8 cellular contexts compared by ENCODE assay signal in genomic region chr18:12990128-12990485, GRCh38. TPM values are rescaled to one million over a fixed set of nuclear protein-coding genes. Genes with fewer than 3 reads are reported as not detected.
DNase-seq lines count a peak whose midpoint lies in the region; ATAC-seq and TF ChIP-seq lines count a peak whose summit lies in the region.

No MANE protein-coding gene starts in this region.

- CTCF ChIA-PET in activated B cell treated with CpG ODN at 0.5 μM for 24 hours (lab: Charles Lee) = interaction anchor here (2.2 kb wide), 1 partner anchor 169 kb away, joined by 9 read pairs; no protein-coding TSS in a partner anchor

- H3K4me1 Mint-ChIP-seq in activated B cell treated with CpG ODN at 0.5 μM for 24 hours = peaks cover 32% of the 10 kb centered on the region
- H3K4me1 Mint-ChIP-seq in stimulated activated effector memory CD8-positive, alpha-beta T cell treated with anti-CD3 and anti-CD28 coated beads, Interleukin-12 subunit alpha, Interleukin-12 subunit beta, amount 100 ng/mL, for 72 hours = peaks cover 43% of the 10 kb centered on the region

- intact Hi-C loops in activated B cell treated with CpG ODN at 0.5 μM for 24 hours (cut with micrococcal nuclease) = loop anchor here (2.0 to 5.0 kb wide), 7 partner anchors 63 to 1139 kb away; partner anchors contain the start of genes AFG3L2, CHMP1B, PTPN2 and TUBB6

- H3K4me3 Mint-ChIP-seq in activated B cell treated with CpG ODN at 0.5 μM for 24 hours = peak overlapping the region; percentile 93
- peak overlapping the region; percentile 82 for H3K4me3 Mint-ChIP-seq in stimulated activated effector memory CD8-positive, alpha-beta T cell treated with anti-CD3 and anti-CD28 coated beads, Interleukin-12 subunit alpha, Interleukin-12 subunit beta, amount 100 ng/mL, for 72 hours

- TF ChIP-seq CTCF in activated B cell treated with CpG ODN at 0.5 μM for 24 hours (IDR thresholded peaks at IDR 0.05) (no peak), foreskin fibroblast (IDR thresholded peaks at IDR 0.05; ENCODE audit: low read depth, low read length) (no peak)

- DNase-seq in DMS53 (lab: John Stamatoyannopoulos, UW) (peak; percentile 66), DMS53 treated with DMSO at 0.1 percent for 48 hours (lab: John Stamatoyannopoulos, UW; ENCODE audit: unreplicated experiment) (no peak), activated B cell treated with CpG ODN at 0.5 μM for 24 hours (no peak), foreskin fibroblast (no peak), iPS-NIHi11 (ENCODE audit: low spot score) (no peak), NCI-H1105 treated with DMSO at 0.1 percent for 48 hours (lab: John Stamatoyannopoulos, UW) (no peak)
- peak; percentile 20 to 79 for DNase-seq in stimulated activated effector memory CD8-positive, alpha-beta T cell treated with anti-CD3 and anti-CD28 coated beads, Interleukin-12 subunit alpha, Interleukin-12 subunit beta, amount 100 ng/mL, for 72 hours (ENCODE audit: low spot score in 2 of 2)

- ATAC-seq in activated B cell treated with CpG ODN at 0.5 μM for 24 hours (ENCODE audit: low read depth) (no peak), GM21390 (IDR thresholded peaks at IDR 0.05; ENCODE audit: unreplicated experiment) (no peak)
- ATAC-seq in stimulated activated effector memory CD8-positive, alpha-beta T cell treated with anti-CD3 and anti-CD28 coated beads, Interleukin-12 subunit alpha, Interleukin-12 subunit beta, amount 100 ng/mL, for 72 hours = peak; percentile 1

- peak overlapping the region; percentile 82 to 98 for H3K4me3 ChIP-seq in foreskin fibroblast (ENCODE audit: low read depth in 1 of 2, low read length in 2 of 2)

- no peaks in the 10 kb centered on the region for H3K27me3 Mint-ChIP-seq in activated B cell treated with CpG ODN at 0.5 μM for 24 hours

- H3K9me3 Mint-ChIP-seq in activated B cell treated with CpG ODN at 0.5 μM for 24 hours = no peaks in the 10 kb centered on the region
- H3K9me3 Mint-ChIP-seq in stimulated activated effector memory CD8-positive, alpha-beta T cell treated with anti-CD3 and anti-CD28 coated beads, Interleukin-12 subunit alpha, Interleukin-12 subunit beta, amount 100 ng/mL, for 72 hours = no peaks in the 10 kb centered on the region

- H3K27ac Mint-ChIP-seq in activated B cell treated with CpG ODN at 0.5 μM for 24 hours = peak overlapping the region; percentile 13
- peak overlapping the region; percentile 93 for H3K27ac Mint-ChIP-seq in stimulated activated effector memory CD8-positive, alpha-beta T cell treated with anti-CD3 and anti-CD28 coated beads, Interleukin-12 subunit alpha, Interleukin-12 subunit beta, amount 100 ng/mL, for 72 hours

- POLR2A ChIA-PET in activated B cell treated with CpG ODN at 0.5 μM for 24 hours (lab: Charles Lee) = interaction anchor here (0.6 to 2.9 kb wide), 7 partner anchors 12 to 733 kb away, joined by 3 to 41 read pairs (median 10); partner anchors contain the start of genes AFG3L2, CEP76, PSMG2 and SEH1L

- H3K36me3 Mint-ChIP-seq in activated B cell treated with CpG ODN at 0.5 μM for 24 hours (ENCODE audit: low read depth) = peaks cover 21% of the 10 kb centered on the region
- peaks cover 35% of the 10 kb centered on the region for H3K36me3 Mint-ChIP-seq in stimulated activated effector memory CD8-positive, alpha-beta T cell treated with anti-CD3 and anti-CD28 coated beads, Interleukin-12 subunit alpha, Interleukin-12 subunit beta, amount 100 ng/mL, for 72 hours

RNA-seq across cellular contexts. Expression of gene CEP192, which starts 1.1 kb away (rescaled TPM):
- 33.6 and 34.2 TPM in 2 replicates for total RNA-seq in activated B cell treated with CpG ODN at 0.5 μM for 24 hours

RNA-seq across cellular contexts. Expression of gene SEH1L, which starts 42.3 kb away (rescaled TPM):
- 67.0 and 79.3 TPM in 2 replicates for total RNA-seq in activated B cell treated with CpG ODN at 0.5 μM for 24 hours

Comparison
In these comparisons a context has a peak if more than half of its experiments do, and no peak if none do; other contexts are left out.
1. DNase-seq: peak in DMS53 (single experiment) and stimulated activated effector memory CD8-positive, alpha-beta T cell treated with anti-CD3 and anti-CD28 coated beads, Interleukin-12 subunit alpha, Interleukin-12 subunit beta, amount 100 ng/mL, for 72 hours (2 of 2); none in DMS53 treated with DMSO at 0.1 percent for 48 hours (single experiment), activated B cell treated with CpG ODN at 0.5 μM for 24 hours (single experiment), foreskin fibroblast (0 of 2), iPS-NIHi11 (single experiment) and NCI-H1105 treated with DMSO at 0.1 percent for 48 hours (single experiment).